In genomic region chr6:70280462-70280861, GRCh38 we compare ENCODE assay signal across 14 cellular contexts. TPM values are rescaled to one million over a fixed set of nuclear protein-coding genes. Genes with fewer than 3 reads are reported as not detected.
DNase-seq lines count a peak whose midpoint lies in the region; ATAC-seq and TF ChIP-seq lines count a peak whose summit lies in the region.
"Had no signal": no experiment of that assay in that cellular context is flagged by ENCODE, and none has a peak within 500 bp of the region (broad histone marks: within the 10 kb centered on the region; RNA-seq: fewer than 3 reads in every experiment).

No MANE protein-coding gene starts in this region.

- CTCF ChIA-PET in Calu3 (lab: Charles Lee) = interaction anchor here (0.6 to 1.7 kb wide), 3 partner anchors 60 to 593 kb away, joined by 3 to 8 read pairs (median 4); no protein-coding TSS in a partner anchor

- no peaks in the 10 kb centered on the region for H3K36me3 ChIP-seq in iPS-18a (ENCODE audit: control insufficient read depth, low read depth, low read length)
- H3K36me3 ChIP-seq in vagina = no peaks in the 10 kb centered on the region
- H3K36me3 ChIP-seq in adrenal gland (replicated peaks in 1 of 2) = no peaks in the 10 kb centered on the region

- H3K9me3 Mint-ChIP-seq in Calu3 (ENCODE audit: low read depth, unreplicated experiment) = no peaks in the 10 kb centered on the region
- H3K9me3 Mint-ChIP-seq: activated naive CD4-positive, alpha-beta T cell treated with anti-CD3 and anti-CD28 coated beads, Interleukin-2, amount 50 U/mL, for 72 hours; naive thymus-derived CD8-positive, alpha-beta T cell had no signal

- intact Hi-C loops in Calu3 (cut with micrococcal nuclease; ENCODE audit: unreplicated experiment) = no loop called here
- intact Hi-C loops in vagina (cut with DNase I) = no loop called here
- intact Hi-C loops in adrenal gland (cut with DNase I) = no loop called here

- H3K4me3 Mint-ChIP-seq in Calu3 (ENCODE audit: low read depth, unreplicated experiment) = peak overlapping the region; percentile 46
- H3K4me3 Mint-ChIP-seq: naive thymus-derived CD8-positive, alpha-beta T cell had no signal

- H3K27me3 ChIP-seq in iPS-18a (ENCODE audit: control insufficient read depth, insufficient read depth, low read length) (peaks cover 50% of the 10 kb centered on the region), vagina (no peaks in the 10 kb centered on the region), adrenal gland (peaks cover 33% of the 10 kb centered on the region)

- 52 to 66% (median 61%) methylated on average over 14 of the region's 14 CpGs for WGBS in adrenal gland, 4 donors

- TF ChIP-seq POLR2A in vagina (IDR thresholded peaks at IDR 0.05) = no peak
- TF ChIP-seq POLR2A in adrenal gland (IDR thresholded peaks at IDR 0.05) = no peak

- BruUV-seq in Calu3 (replicated peaks; lab: Mats Ljungman, UMichigan) = no TSS peak

- peaks cover 29% of the 10 kb centered on the region for H3K27me3 Mint-ChIP-seq in Calu3 (ENCODE audit: unreplicated experiment)

- H3K9me3 ChIP-seq in iPS-18a (ENCODE audit: control insufficient read depth, low read depth, low read length) (no peaks in the 10 kb centered on the region), vagina (no peaks in the 10 kb centered on the region), adrenal gland (replicated peaks in 1 of 3) (no peaks in the 10 kb centered on the region)

- peak; percentile 88 for DNase-seq in Calu3
- peak; percentile 82 for DNase-seq in Jurkat, Clone E6-1 (ENCODE audit: low read depth, low spot score)
- peak; percentile 73 for DNase-seq in NCI-H510A treated with DMSO at 0.1 percent for 48 hours (lab: John Stamatoyannopoulos, UW)
- no peak for DNase-seq in vagina (ENCODE audit: extremely low spot score in 2 of 2)
- DNase-seq in adrenal gland = no peak
- DNase-seq: GM23248; kidney glomerular epithelial cell; naive thymus-derived CD8-positive, alpha-beta T cell; NCI-H1436 had no signal

- ATAC-seq in HG03571 (IDR thresholded peaks at IDR 0.05; ENCODE audit: unreplicated experiment) (no peak), GM18909 (IDR thresholded peaks at IDR 0.05; ENCODE audit: poor library complexity, unreplicated experiment) (no peak)
- ATAC-seq: activated naive CD4-positive, alpha-beta T cell treated with anti-CD3 and anti-CD28 coated beads, Interleukin-2, amount 50 U/mL, for 72 hours; naive thymus-derived CD8-positive, alpha-beta T cell had no signal

- H3K4me1 ChIP-seq in iPS-18a (ENCODE audit: control insufficient read depth, low read depth, low read length) = peaks cover 6% of the 10 kb centered on the region
- H3K4me1 ChIP-seq in vagina = peaks cover 24% of the 10 kb centered on the region
- H3K4me1 ChIP-seq in adrenal gland (replicated peaks in 1 of 2) = no peaks in the 10 kb centered on the region

- H3K36me3 Mint-ChIP-seq in Calu3 (ENCODE audit: insufficient read depth, unreplicated experiment) = peaks cover 6% of the 10 kb centered on the region
- H3K36me3 Mint-ChIP-seq: activated naive CD4-positive, alpha-beta T cell treated with anti-CD3 and anti-CD28 coated beads, Interleukin-2, amount 50 U/mL, for 72 hours; naive thymus-derived CD8-positive, alpha-beta T cell had no signal

- H3K27ac ChIP-seq in iPS-18a (ENCODE audit: low read length) (no peak overlapping the region), vagina (no peak overlapping the region), adrenal gland (no peak overlapping the region)
- H3K27ac ChIP-seq: GM23248 had no signal

- H3K4me3 ChIP-seq in Jurkat, Clone E6-1 (ENCODE audit: low read length) = peak overlapping the region; percentile 26
- H3K4me3 ChIP-seq in iPS-18a (ENCODE audit: low read length) (peak overlapping the region; percentile 14), vagina (no peak overlapping the region), adrenal gland (no peak overlapping the region)
- H3K4me3 ChIP-seq: GM23248 had no signal

- H3K4me1 Mint-ChIP-seq in Calu3 (ENCODE audit: low read depth, unreplicated experiment) = peaks cover 7% of the 10 kb centered on the region

- H3K27ac Mint-ChIP-seq in Calu3 (ENCODE audit: unreplicated experiment) = peak overlapping the region; percentile 13
- H3K27ac Mint-ChIP-seq: activated naive CD4-positive, alpha-beta T cell treated with anti-CD3 and anti-CD28 coated beads, Interleukin-2, amount 50 U/mL, for 72 hours; naive thymus-derived CD8-positive, alpha-beta T cell had no signal

- H3K9ac ChIP-seq in iPS-18a (ENCODE audit: low read length) = no peak overlapping the region
- H3K9ac ChIP-seq: GM23248 had no signal

- no peak for TF ChIP-seq CTCF in Calu3 (IDR thresholded peaks at IDR 0.05; ENCODE audit: unreplicated experiment)
- TF ChIP-seq CTCF in vagina (IDR thresholded peaks at IDR 0.05) = no peak
- no peak for TF ChIP-seq CTCF in adrenal gland (IDR thresholded peaks at IDR 0.05)

RNA-seq across cellular contexts. Expression of gene COL9A1, which starts 22.4 kb away (rescaled TPM):
- total RNA-seq in Calu3 (2022) (not detected in 2 replicates), vagina (1.7 TPM), adrenal gland (not detected)
- not detected for polyA plus RNA-seq in Jurkat, Clone E6-1 (2012; ENCODE audit: insufficient read depth, insufficient read length)
- polyA plus RNA-seq in adrenal gland = under 1 TPM in 1 of 3 donors, not detected in 2; 0.17 TPM
- total RNA-seq: activated naive CD4-positive, alpha-beta T cell treated with anti-CD3 and anti-CD28 coated beads, Interleukin-2, amount 50 U/mL, for 72 hours; glomerular endothelial cell; GM23248; naive thymus-derived CD8-positive, alpha-beta T cell had no signal
- polyA plus RNA-seq: GM23248; naive thymus-derived CD8-positive, alpha-beta T cell had no signal

Comparison
In these comparisons a context has a peak if more than half of its experiments do, and no peak if none do; other contexts are left out.
1. DNase-seq: peak in Calu3 (single experiment), Jurkat, Clone E6-1 (single experiment) and NCI-H510A treated with DMSO at 0.1 percent for 48 hours (single experiment); none in vagina (0 of 2) and adrenal gland (0 of 7).
2. H3K4me3 ChIP-seq: peak in Jurkat, Clone E6-1 (single experiment) and iPS-18a (single experiment); none in vagina (0 of 2) and adrenal gland (0 of 4).